Comparison of ENCODE assay signal across 16 cellular contexts in the genomic region with DNA sequence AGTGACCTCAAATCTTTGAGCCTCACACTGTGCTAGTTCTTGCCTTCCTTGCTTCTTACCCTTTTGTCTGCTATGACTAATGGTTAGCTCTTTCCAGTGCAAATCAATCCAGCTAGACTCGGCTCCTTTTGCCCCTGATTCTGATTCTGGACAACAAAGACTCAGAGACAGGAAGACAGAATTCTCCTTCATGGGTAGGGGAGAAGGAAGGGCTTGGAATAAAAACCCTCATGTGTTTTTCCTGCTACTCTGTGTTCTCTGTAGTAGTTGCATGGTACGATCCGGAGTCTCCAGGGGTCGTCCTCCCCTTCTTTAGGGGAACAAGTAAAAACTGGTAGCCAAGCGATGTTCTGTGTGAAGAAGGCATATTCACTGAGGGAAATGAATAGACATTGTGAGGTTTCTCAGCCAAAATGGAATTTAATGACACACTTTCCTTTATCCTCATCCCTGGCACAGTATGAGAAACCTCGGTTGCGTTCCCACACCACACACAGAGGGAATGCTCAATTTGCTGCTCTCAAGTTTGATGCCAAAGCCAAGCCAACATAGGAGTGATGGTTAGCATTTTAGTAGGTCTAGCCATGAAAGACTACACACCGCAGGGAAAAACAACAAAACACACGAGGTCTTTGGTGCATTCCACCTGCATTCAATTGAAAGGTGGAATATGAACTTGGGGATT. TPM values are rescaled to one million over a fixed set of nuclear protein-coding genes. Genes with fewer than 3 reads are reported as not detected.
DNase-seq lines count a peak whose midpoint lies in the region; ATAC-seq and TF ChIP-seq lines count a peak whose summit lies in the region.
"Had no signal": no experiment of that assay in that cellular context is flagged by ENCODE, and none has a peak within 500 bp of the region (broad histone marks: within the 10 kb centered on the region; RNA-seq: fewer than 3 reads in every experiment).

No MANE protein-coding gene starts in this region.

- DNase-seq in Calu3 (no peak), astrocyte of the cerebellum (ENCODE audit: low read depth) (peak; percentile 55), medulla oblongata (ENCODE audit: extremely low spot score) (peak; percentile 58), psoas muscle (no peak), GDM1 (lab: John Stamatoyannopoulos, UW) (no peak), NCI-H774 (lab: John Stamatoyannopoulos, UW) (no peak)
- DNase-seq in activated T-cell treated with anti-CD3 and anti-CD28 coated beads, Interleukin-2, amount 50 U/mL, for 4 hours, result no peak
- DNase-seq: DMS79 treated with DMSO at 0.1 percent for 48 hours, H7, KG1, NCI-H1417 treated with DMSO at 0.1 percent for 48 hours, NCI-H187 treated with DMSO at 0.1 percent for 48 hours, NCI-H226, NCI-H69, Peyer's patch had no signal

- no peaks in the 10 kb centered on the region for H3K36me3 ChIP-seq in psoas muscle (ENCODE audit: insufficient read depth in 1 of 2, low read depth in 1 of 2)
- H3K36me3 ChIP-seq: Peyer's patch, SJSA1 had no signal

- peak overlapping the region; percentile 47 for H3K27ac ChIP-seq in psoas muscle
- H3K27ac ChIP-seq: Peyer's patch, SJSA1 had no signal

- intact Hi-C loops in Calu3 (cut with micrococcal nuclease; ENCODE audit: unreplicated experiment) (no loop called here), psoas muscle (cut with DNase I) (no loop called here)

- H3K9me3 ChIP-seq in psoas muscle, result no peaks in the 10 kb centered on the region
- H3K9me3 ChIP-seq: Peyer's patch, SJSA1 had no signal

- BruUV-seq in Calu3 (replicated peaks; lab: Mats Ljungman, UMichigan), result no TSS peak

- H3K36me3 Mint-ChIP-seq in Calu3 (ENCODE audit: insufficient read depth, unreplicated experiment), result peaks cover under 1% of the 10 kb centered on the region
- no peaks in the 10 kb centered on the region for H3K36me3 Mint-ChIP-seq in activated T-cell treated with anti-CD3 and anti-CD28 coated beads, Interleukin-2, amount 50 U/mL, for 4 hours (ENCODE audit: insufficient read depth)

- H3K27me3 Mint-ChIP-seq in Calu3 (ENCODE audit: unreplicated experiment), result no peaks in the 10 kb centered on the region
- no peaks in the 10 kb centered on the region for H3K27me3 Mint-ChIP-seq in activated T-cell treated with anti-CD3 and anti-CD28 coated beads, Interleukin-2, amount 50 U/mL, for 4 hours (ENCODE audit: low read depth)

- H3K4me1 ChIP-seq in psoas muscle, result peaks cover 29% of the 10 kb centered on the region
- H3K4me1 ChIP-seq: Peyer's patch had no signal

- H3K4me3 ChIP-seq in astrocyte of the cerebellum (ENCODE audit: low read depth, low read length), result no peak overlapping the region
- no peak overlapping the region for H3K4me3 ChIP-seq in psoas muscle
- H3K4me3 ChIP-seq: Peyer's patch, SJSA1 had no signal

- CTCF ChIA-PET in Calu3 (lab: Charles Lee), result interaction anchor here (0.7 kb wide), 1 partner anchor 171 kb away, joined by 4 read pairs; no protein-coding TSS in a partner anchor

- peak in 2 of 4 donors; percentile 35 to 43 for ATAC-seq in psoas muscle
- ATAC-seq in activated T-cell treated with anti-CD3 and anti-CD28 coated beads, Interleukin-2, amount 50 U/mL, for 4 hours, result no peak

- H3K4me3 Mint-ChIP-seq in Calu3 (ENCODE audit: low read depth, unreplicated experiment), result no peak overlapping the region
- H3K4me3 Mint-ChIP-seq in activated T-cell treated with anti-CD3 and anti-CD28 coated beads, Interleukin-2, amount 50 U/mL, for 4 hours, result no peak overlapping the region

- H3K9me3 Mint-ChIP-seq in Calu3 (ENCODE audit: low read depth, unreplicated experiment), result peaks cover under 1% of the 10 kb centered on the region
- H3K9me3 Mint-ChIP-seq in activated T-cell treated with anti-CD3 and anti-CD28 coated beads, Interleukin-2, amount 50 U/mL, for 4 hours, result no peaks in the 10 kb centered on the region

- whole genome bisulfite sequencing in psoas muscle, 3 donors, result 77 to 84% (median 79%) methylated on average over 9 of the region's 9 CpGs

- in situ Hi-C loops in astrocyte of the cerebellum (cut with HindIII; ENCODE audit: low sequenced_read_pairs), result no loop called here

- TF ChIP-seq CTCF in Calu3 (IDR thresholded peaks at IDR 0.05; ENCODE audit: unreplicated experiment) (no peak), astrocyte of the cerebellum (IDR thresholded peaks at IDR 0.05; ENCODE audit: low read depth, low read length, missing control alignments) (no peak), psoas muscle (IDR thresholded peaks at IDR 0.05) (no peak)

- H3K27me3 ChIP-seq in psoas muscle (ENCODE audit: insufficient read depth in 3 of 3, low read length in 2 of 3), result no peaks in the 10 kb centered on the region
- H3K27me3 ChIP-seq: Peyer's patch, SJSA1 had no signal

- peak overlapping the region; percentile 61 for H3K27ac Mint-ChIP-seq in Calu3 (ENCODE audit: unreplicated experiment)

- H3K4me1 Mint-ChIP-seq in Calu3 (ENCODE audit: low read depth, unreplicated experiment), result peaks cover 35% of the 10 kb centered on the region
- no peaks in the 10 kb centered on the region for H3K4me1 Mint-ChIP-seq in activated T-cell treated with anti-CD3 and anti-CD28 coated beads, Interleukin-2, amount 50 U/mL, for 4 hours (ENCODE audit: low read depth)

RNA-seq across cellular contexts. Expression of a gene that starts 6.3 kb away (rescaled TPM):
- total RNA-seq in Calu3 (2022) (53.9 and 78.7 TPM in 2 replicates), psoas muscle (100 to 1,000 TPM; 169 to 279 (median 185) TPM)
- 10 to 100 TPM; 14.2 to 51.2 (median 26.5) TPM for polyA plus RNA-seq in psoas muscle
- total RNA-seq in activated T-cell treated with anti-CD3 and anti-CD28 coated beads, Interleukin-2, amount 50 U/mL, for 4 hours, result under 1 TPM; 0.11 to 0.34 (median 0.15) TPM

Comparison
In these comparisons a context has a peak if more than half of its experiments do, and no peak if none do; other contexts are left out.
1. DNase-seq: peak in astrocyte of the cerebellum (single experiment) and medulla oblongata (single experiment); none in Calu3 (single experiment), psoas muscle (0 of 2), activated T-cell treated with anti-CD3 and anti-CD28 coated beads, Interleukin-2, amount 50 U/mL, for 4 hours (single experiment), GDM1 (single experiment) and NCI-H774 (single experiment).
2. RNA of a gene that starts 6.3 kb away (total RNA-seq): 169 to 279 TPM in psoas muscle and 53.9 to 78.7 TPM in Calu3; 0.11 to 0.34 TPM in activated T-cell treated with anti-CD3 and anti-CD28 coated beads, Interleukin-2, amount 50 U/mL, for 4 hours; every median in the first group is over 10 times any median in the second.